Comparison of ENCODE assay signal across 1 cellular context in the genomic region with DNA sequence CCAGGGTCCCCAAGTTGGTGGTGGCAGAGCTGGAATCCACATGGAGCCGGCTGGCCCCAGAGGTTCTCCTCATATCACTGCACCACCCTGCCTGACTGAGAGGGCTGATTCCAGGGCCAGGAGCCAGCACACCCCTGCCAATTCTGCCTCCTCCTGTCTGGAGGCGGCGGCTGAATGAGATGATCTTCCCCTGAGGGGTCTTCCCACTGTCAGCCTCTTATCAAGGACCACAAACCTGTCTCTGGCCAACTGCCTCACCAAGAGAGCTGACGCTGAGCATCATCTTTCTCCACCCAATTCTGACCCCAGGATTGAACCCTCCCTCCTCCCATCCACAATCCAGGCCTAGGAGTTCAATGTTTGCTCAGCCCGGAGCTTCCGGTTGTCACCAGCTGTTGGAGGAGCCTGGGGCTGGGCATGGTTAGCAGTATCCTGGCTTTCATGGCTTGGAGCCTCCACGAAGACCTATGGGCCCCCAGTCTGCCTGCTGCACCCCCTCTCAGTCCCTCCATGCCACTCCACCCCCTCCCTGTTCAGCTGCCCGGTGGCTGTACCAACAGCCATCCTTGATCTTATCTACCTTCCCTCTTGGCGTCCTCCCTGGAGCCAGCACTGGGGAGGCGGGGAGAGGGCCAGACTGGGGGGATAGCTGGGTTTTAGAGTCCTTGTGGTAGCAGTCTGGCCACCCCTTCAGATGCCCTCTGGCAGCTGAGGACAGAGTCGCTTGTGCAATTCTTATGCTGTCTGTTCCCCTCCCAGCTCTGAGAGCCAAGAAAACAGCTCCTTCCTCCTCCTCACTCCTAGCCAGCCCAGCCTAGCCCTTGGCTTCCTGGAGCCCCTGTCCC.
A peak's percentile ranks its signal among the peaks of the same experiment; 100 is the strongest.
TF ChIP-seq lines count a peak whose summit lies in the region.

No MANE protein-coding gene starts in this region.

TF ChIP-seq in K562, 482 proteins besides CTCF, POLR2A, EP300 and RAD21:
- TF ChIP-seq, protein P1, sequence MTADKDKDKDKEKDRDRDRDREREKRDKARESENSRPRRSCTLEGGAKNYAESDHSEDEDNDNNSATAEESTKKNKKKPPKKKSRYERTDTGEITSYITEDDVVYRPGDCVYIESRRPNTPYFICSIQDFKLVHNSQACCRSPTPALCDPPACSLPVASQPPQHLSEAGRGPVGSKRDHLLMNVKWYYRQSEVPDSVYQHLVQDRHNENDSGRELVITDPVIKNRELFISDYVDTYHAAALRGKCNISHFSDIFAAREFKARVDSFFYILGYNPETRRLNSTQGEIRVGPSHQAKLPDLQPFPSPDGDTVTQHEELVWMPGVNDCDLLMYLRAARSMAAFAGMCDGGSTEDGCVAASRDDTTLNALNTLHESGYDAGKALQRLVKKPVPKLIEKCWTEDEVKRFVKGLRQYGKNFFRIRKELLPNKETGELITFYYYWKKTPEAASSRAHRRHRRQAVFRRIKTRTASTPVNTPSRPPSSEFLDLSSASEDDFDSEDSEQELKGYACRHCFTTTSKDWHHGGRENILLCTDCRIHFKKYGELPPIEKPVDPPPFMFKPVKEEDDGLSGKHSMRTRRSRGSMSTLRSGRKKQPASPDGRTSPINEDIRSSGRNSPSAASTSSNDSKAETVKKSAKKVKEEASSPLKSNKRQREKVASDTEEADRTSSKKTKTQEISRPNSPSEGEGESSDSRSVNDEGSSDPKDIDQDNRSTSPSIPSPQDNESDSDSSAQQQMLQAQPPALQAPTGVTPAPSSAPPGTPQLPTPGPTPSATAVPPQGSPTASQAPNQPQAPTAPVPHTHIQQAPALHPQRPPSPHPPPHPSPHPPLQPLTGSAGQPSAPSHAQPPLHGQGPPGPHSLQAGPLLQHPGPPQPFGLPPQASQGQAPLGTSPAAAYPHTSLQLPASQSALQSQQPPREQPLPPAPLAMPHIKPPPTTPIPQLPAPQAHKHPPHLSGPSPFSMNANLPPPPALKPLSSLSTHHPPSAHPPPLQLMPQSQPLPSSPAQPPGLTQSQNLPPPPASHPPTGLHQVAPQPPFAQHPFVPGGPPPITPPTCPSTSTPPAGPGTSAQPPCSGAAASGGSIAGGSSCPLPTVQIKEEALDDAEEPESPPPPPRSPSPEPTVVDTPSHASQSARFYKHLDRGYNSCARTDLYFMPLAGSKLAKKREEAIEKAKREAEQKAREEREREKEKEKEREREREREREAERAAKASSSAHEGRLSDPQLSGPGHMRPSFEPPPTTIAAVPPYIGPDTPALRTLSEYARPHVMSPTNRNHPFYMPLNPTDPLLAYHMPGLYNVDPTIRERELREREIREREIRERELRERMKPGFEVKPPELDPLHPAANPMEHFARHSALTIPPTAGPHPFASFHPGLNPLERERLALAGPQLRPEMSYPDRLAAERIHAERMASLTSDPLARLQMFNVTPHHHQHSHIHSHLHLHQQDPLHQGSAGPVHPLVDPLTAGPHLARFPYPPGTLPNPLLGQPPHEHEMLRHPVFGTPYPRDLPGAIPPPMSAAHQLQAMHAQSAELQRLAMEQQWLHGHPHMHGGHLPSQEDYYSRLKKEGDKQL (CRISPR knock-in tag; IDR thresholded peaks at IDR 0.05; ENCODE audit: borderline replicate concordance): 0 out of 2 replicates have a peak, but pooled peaks have one; percentile 11
- TF ChIP-seq CXXC5 (CRISPR knock-in tag; IDR thresholded peaks at IDR 0.05) (peak; percentile 37; the same call in 1 of the 2 replicates), SPI1 (IDR thresholded peaks at IDR 0.05; ENCODE audit: borderline replicate concordance, low read depth, low read length) (no peak), SAFB2 (IDR thresholded peaks at IDR 0.05; ENCODE audit: borderline replicate concordance, low read depth, low read length, severe bottlenecking) (no peak), NBN (IDR thresholded peaks at IDR 0.05; ENCODE audit: low read depth) (no peak), RFX7 (CRISPR knock-in tag; IDR thresholded peaks at IDR 0.05) (no peak), ZNF699 (CRISPR knock-in tag; IDR thresholded peaks at IDR 0.05; ENCODE audit: insufficient replicate concordance) (no peak), CBFA2T3 (IDR thresholded peaks at IDR 0.05) (peak; percentile 38), ZNF507 (tag; conservative IDR thresholded peaks at IDR 0.05) (no peak), ATF1 (CRISPR knock-in tag; IDR thresholded peaks at IDR 0.05) (no peak), ATF1 (tag; IDR thresholded peaks at IDR 0.05) (0 out of 2 replicates have a peak, but pooled peaks have one; percentile 15), L3MBTL2 (IDR thresholded peaks at IDR 0.05) (no peak), CTBP1 (IDR thresholded peaks at IDR 0.05; ENCODE audit: borderline replicate concordance) (0 out of 2 replicates have a peak, but pooled peaks have one; percentile 6), DMBX1 (CRISPR knock-in tag; IDR thresholded peaks at IDR 0.05; ENCODE audit: borderline replicate concordance) (peak; percentile 53; the same call in 1 of the 2 replicates), TRIM28 (IDR thresholded peaks at IDR 0.05) (no peak), ZNF589 (CRISPR knock-in tag; IDR thresholded peaks at IDR 0.05; ENCODE audit: low read depth) (0 out of 2 replicates have a peak, but pooled peaks have one; percentile 42), ZNF263 (CRISPR knock-in tag; IDR thresholded peaks at IDR 0.05; ENCODE audit: borderline replicate concordance) (no peak), ZNF57 (CRISPR knock-in tag; IDR thresholded peaks at IDR 0.05) (no peak), ZFX (CRISPR knock-in tag; IDR thresholded peaks at IDR 0.05) (0 out of 2 replicates have a peak, but pooled peaks have one; percentile 2), ZNF175 (CRISPR knock-in tag; IDR thresholded peaks at IDR 0.05; ENCODE audit: low read depth) (peak; percentile 57; the same call in 1 of the 2 replicates), HDAC8 (tag; IDR thresholded peaks at IDR 0.05) (no peak), SMAD4 (CRISPR knock-in tag; conservative IDR thresholded peaks at IDR 0.05) (0 out of 2 replicates have a peak, but pooled peaks have one; percentile 36), ZNF431 (CRISPR knock-in tag; IDR thresholded peaks at IDR 0.05) (no peak), ZKSCAN3 (CRISPR knock-in tag; IDR thresholded peaks at IDR 0.05) (no peak), ZNF766 (CRISPR knock-in tag; conservative IDR thresholded peaks at IDR 0.05) (0 out of 2 replicates have a peak, but pooled peaks have one; percentile 22), MEIS2 (IDR thresholded peaks at IDR 0.05; ENCODE audit: partially characterized antibody) (no peak), FOXA3 (CRISPR knock-in tag; conservative IDR thresholded peaks at IDR 0.05 in 1 of 2, IDR thresholded peaks at IDR 0.05 in 1 of 2) (no peak)
- TF ChIP-seq, protein P2, sequence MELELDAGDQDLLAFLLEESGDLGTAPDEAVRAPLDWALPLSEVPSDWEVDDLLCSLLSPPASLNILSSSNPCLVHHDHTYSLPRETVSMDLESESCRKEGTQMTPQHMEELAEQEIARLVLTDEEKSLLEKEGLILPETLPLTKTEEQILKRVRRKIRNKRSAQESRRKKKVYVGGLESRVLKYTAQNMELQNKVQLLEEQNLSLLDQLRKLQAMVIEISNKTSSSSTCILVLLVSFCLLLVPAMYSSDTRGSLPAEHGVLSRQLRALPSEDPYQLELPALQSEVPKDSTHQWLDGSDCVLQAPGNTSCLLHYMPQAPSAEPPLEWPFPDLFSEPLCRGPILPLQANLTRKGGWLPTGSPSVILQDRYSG (tag; conservative IDR thresholded peaks at IDR 0.05; ENCODE audit: low read depth): no peak
- TF ChIP-seq, protein P3, sequence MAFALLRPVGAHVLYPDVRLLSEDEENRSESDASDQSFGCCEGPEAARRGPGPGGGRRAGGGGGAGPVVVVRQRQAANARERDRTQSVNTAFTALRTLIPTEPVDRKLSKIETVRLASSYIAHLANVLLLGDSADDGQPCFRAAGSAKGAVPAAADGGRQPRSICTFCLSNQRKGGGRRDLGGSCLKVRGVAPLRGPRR (CRISPR knock-in tag; IDR thresholded peaks at IDR 0.05): no peak
- TF ChIP-seq, protein P4, sequence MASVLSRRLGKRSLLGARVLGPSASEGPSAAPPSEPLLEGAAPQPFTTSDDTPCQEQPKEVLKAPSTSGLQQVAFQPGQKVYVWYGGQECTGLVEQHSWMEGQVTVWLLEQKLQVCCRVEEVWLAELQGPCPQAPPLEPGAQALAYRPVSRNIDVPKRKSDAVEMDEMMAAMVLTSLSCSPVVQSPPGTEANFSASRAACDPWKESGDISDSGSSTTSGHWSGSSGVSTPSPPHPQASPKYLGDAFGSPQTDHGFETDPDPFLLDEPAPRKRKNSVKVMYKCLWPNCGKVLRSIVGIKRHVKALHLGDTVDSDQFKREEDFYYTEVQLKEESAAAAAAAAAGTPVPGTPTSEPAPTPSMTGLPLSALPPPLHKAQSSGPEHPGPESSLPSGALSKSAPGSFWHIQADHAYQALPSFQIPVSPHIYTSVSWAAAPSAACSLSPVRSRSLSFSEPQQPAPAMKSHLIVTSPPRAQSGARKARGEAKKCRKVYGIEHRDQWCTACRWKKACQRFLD (CRISPR knock-in tag; IDR thresholded peaks at IDR 0.05): peak; percentile 68; the same call in 1 of the 2 replicates
- TF ChIP-seq, protein P5, sequence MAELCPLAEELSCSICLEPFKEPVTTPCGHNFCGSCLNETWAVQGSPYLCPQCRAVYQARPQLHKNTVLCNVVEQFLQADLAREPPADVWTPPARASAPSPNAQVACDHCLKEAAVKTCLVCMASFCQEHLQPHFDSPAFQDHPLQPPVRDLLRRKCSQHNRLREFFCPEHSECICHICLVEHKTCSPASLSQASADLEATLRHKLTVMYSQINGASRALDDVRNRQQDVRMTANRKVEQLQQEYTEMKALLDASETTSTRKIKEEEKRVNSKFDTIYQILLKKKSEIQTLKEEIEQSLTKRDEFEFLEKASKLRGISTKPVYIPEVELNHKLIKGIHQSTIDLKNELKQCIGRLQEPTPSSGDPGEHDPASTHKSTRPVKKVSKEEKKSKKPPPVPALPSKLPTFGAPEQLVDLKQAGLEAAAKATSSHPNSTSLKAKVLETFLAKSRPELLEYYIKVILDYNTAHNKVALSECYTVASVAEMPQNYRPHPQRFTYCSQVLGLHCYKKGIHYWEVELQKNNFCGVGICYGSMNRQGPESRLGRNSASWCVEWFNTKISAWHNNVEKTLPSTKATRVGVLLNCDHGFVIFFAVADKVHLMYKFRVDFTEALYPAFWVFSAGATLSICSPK (IDR thresholded peaks at IDR 0.05; ENCODE audit: borderline replicate concordance): no peak
- TF ChIP-seq, protein P6, sequence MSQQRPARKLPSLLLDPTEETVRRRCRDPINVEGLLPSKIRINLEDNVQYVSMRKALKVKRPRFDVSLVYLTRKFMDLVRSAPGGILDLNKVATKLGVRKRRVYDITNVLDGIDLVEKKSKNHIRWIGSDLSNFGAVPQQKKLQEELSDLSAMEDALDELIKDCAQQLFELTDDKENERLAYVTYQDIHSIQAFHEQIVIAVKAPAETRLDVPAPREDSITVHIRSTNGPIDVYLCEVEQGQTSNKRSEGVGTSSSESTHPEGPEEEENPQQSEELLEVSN (IDR thresholded peaks at IDR 0.05; ENCODE audit: borderline replicate concordance in 1 of 2, extremely low read depth in 1 of 2, insufficient read depth in 1 of 2, insufficient read length in 1 of 2, low read depth in 1 of 2, low read length in 1 of 2, poor library complexity in 1 of 2, severe bottlenecking in 1 of 2): no peak
- TF ChIP-seq, protein P7, sequence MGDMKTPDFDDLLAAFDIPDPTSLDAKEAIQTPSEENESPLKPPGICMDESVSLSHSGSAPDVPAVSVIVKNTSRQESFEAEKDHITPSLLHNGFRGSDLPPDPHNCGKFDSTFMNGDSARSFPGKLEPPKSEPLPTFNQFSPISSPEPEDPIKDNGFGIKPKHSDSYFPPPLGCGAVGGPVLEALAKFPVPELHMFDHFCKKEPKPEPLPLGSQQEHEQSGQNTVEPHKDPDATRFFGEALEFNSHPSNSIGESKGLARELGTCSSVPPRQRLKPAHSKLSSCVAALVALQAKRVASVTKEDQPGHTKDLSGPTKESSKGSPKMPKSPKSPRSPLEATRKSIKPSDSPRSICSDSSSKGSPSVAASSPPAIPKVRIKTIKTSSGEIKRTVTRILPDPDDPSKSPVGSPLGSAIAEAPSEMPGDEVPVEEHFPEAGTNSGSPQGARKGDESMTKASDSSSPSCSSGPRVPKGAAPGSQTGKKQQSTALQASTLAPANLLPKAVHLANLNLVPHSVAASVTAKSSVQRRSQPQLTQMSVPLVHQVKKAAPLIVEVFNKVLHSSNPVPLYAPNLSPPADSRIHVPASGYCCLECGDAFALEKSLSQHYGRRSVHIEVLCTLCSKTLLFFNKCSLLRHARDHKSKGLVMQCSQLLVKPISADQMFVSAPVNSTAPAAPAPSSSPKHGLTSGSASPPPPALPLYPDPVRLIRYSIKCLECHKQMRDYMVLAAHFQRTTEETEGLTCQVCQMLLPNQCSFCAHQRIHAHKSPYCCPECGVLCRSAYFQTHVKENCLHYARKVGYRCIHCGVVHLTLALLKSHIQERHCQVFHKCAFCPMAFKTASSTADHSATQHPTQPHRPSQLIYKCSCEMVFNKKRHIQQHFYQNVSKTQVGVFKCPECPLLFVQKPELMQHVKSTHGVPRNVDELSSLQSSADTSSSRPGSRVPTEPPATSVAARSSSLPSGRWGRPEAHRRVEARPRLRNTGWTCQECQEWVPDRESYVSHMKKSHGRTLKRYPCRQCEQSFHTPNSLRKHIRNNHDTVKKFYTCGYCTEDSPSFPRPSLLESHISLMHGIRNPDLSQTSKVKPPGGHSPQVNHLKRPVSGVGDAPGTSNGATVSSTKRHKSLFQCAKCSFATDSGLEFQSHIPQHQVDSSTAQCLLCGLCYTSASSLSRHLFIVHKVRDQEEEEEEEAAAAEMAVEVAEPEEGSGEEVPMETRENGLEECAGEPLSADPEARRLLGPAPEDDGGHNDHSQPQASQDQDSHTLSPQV (IDR thresholded peaks at IDR 0.05): peak; percentile 77
- TF ChIP-seq, protein P8, sequence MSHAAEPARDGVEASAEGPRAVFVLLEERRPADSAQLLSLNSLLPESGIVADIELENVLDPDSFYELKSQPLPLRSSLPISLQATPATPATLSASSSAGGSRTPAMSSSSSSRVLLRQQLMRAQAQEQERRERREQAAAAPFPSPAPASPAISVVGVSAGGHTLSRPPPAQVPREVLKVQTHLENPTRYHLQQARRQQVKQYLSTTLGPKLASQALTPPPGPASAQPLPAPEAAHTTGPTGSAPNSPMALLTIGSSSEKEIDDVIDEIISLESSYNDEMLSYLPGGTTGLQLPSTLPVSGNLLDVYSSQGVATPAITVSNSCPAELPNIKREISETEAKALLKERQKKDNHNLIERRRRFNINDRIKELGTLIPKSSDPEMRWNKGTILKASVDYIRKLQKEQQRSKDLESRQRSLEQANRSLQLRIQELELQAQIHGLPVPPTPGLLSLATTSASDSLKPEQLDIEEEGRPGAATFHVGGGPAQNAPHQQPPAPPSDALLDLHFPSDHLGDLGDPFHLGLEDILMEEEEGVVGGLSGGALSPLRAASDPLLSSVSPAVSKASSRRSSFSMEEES (CRISPR knock-in tag; IDR thresholded peaks at IDR 0.05): no peak
- TF ChIP-seq, protein P9, sequence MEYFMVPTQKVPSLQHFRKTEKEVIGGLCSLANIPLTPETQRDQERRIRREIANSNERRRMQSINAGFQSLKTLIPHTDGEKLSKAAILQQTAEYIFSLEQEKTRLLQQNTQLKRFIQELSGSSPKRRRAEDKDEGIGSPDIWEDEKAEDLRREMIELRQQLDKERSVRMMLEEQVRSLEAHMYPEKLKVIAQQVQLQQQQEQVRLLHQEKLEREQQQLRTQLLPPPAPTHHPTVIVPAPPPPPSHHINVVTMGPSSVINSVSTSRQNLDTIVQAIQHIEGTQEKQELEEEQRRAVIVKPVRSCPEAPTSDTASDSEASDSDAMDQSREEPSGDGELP (CRISPR knock-in tag; IDR thresholded peaks at IDR 0.05; ENCODE audit: borderline replicate concordance): peak; percentile 20; the same call in 1 of the 2 replicates
